10 cellular contexts compared by ENCODE assay signal in genomic region chr1:67162954-67163353, GRCh38. TPM values are rescaled to one million over a fixed set of nuclear protein-coding genes. Genes with fewer than 3 reads are reported as not detected.
DNase-seq lines count a peak whose midpoint lies in the region; ATAC-seq lines count a peak whose summit lies in the region.
"Had no signal": no experiment of that assay in that cellular context is flagged by ENCODE, and none has a peak within 500 bp of the region (broad histone marks: within the 10 kb centered on the region; RNA-seq: fewer than 3 reads in every experiment).

No MANE protein-coding gene starts in this region.

- H3K27me3 Mint-ChIP-seq in T-cell = peaks cover 4 to 14% of the 10 kb centered on the region in 2 donors

- H3K4me1 Mint-ChIP-seq in T-cell = peaks cover 12 to 31% (median 24%) of the 10 kb centered on the region in 3 donors

- DNase-seq in T-cell = no peak
- peak; percentile 88 for DNase-seq in islet precursor cell
- no peak for DNase-seq in NCI-H526 (lab: John Stamatoyannopoulos, UW)

- no peaks in the 10 kb centered on the region for H3K36me3 Mint-ChIP-seq in T-cell

- H3K9me3 Mint-ChIP-seq in T-cell = peaks cover 0 to 5% (median 0%) of the 10 kb centered on the region in 3 donors

- no peak overlapping the region for H3K4me3 Mint-ChIP-seq in T-cell

- POLR2A ChIA-PET in T-cell (lab: Charles Lee) = interaction anchor here (0.8 to 1.0 kb wide), 2 partner anchors 9 to 17 kb away, joined by 3 to 5 read pairs; no protein-coding TSS in a partner anchor

- no peak overlapping the region for H3K27ac Mint-ChIP-seq in T-cell

- ATAC-seq in GM18520 (IDR thresholded peaks at IDR 0.05; ENCODE audit: unreplicated experiment) (peak; percentile 29), HG02759 (IDR thresholded peaks at IDR 0.05; ENCODE audit: unreplicated experiment) (peak; percentile 64), T-cell (replicated peaks in 1 of 4) (peak; percentile 18 to 59 (median 36)), GM21737 (IDR thresholded peaks at IDR 0.05; ENCODE audit: unreplicated experiment) (no peak), GM21723 (IDR thresholded peaks at IDR 0.05; ENCODE audit: unreplicated experiment) (no peak), HG02970 (IDR thresholded peaks at IDR 0.05; ENCODE audit: low FRiP score, unreplicated experiment) (no peak)

- CTCF ChIA-PET in T-cell (lab: Charles Lee) = interaction anchor here (0.7 to 2.9 kb wide), 7 partner anchors 9 to 339 kb away, joined by 3 to 13 read pairs (median 4); no protein-coding TSS in a partner anchor

RNA-seq across cellular contexts. Expression of gene IL23R, which starts 3.3 kb away (rescaled TPM):
- total RNA-seq in T-cell = under 1 TPM in 4 of 5 donors, not detected in 1; 0.18 to 0.63 (median 0.43) TPM
- total RNA-seq: glomerular endothelial cell had no signal

RNA-seq across cellular contexts. Expression of gene C1orf141, which starts 28.2 kb away (rescaled TPM):
- total RNA-seq in T-cell = not detected
- total RNA-seq: glomerular endothelial cell; T-helper 2 cell treated with Interferon-gamma antibody and Interleukin-4, amounts not matched to agents 100 ng/mL and 5 ng/mL, for 36 hours had no signal

Comparison
In these comparisons a context has a peak if more than half of its experiments do, and no peak if none do; other contexts are left out.
1. ATAC-seq: peak in GM18520 (single experiment), HG02759 (single experiment) and T-cell (4 of 4); none in GM21737 (single experiment), GM21723 (single experiment) and HG02970 (single experiment).